Comparison of ENCODE assay signal across 13 cellular contexts in genomic region chr17:42775534-42776098, GRCh38. TPM values are rescaled to one million over a fixed set of nuclear protein-coding genes. Genes with fewer than 3 reads are reported as not detected.
DNase-seq lines count a peak whose midpoint lies in the region; TF ChIP-seq lines count a peak whose summit lies in the region.
"Had no signal": no experiment of that assay in that cellular context is flagged by ENCODE, and none has a peak within 500 bp of the region (broad histone marks: within the 10 kb centered on the region; RNA-seq: fewer than 3 reads in every experiment).

No MANE protein-coding gene starts in this region.

- H3K4me3 Mint-ChIP-seq in activated naive CD4-positive, alpha-beta T cell treated with anti-CD3 and anti-CD28 coated beads, Interleukin-2, amount 10 ng/mL, durations not matched to agents 7 days and 5 days: no peak overlapping the region

- H3K4me3 ChIP-seq in fibroblast of the aortic adventitia (ENCODE audit: low read depth, low read length): no peak overlapping the region
- H3K4me3 ChIP-seq: body of pancreas, thyroid gland had no signal

- H3K4me1 Mint-ChIP-seq in activated naive CD4-positive, alpha-beta T cell treated with anti-CD3 and anti-CD28 coated beads, Interleukin-2, amount 10 ng/mL, durations not matched to agents 7 days and 5 days: peaks cover 43% of the 10 kb centered on the region

- peaks cover 51% of the 10 kb centered on the region for H3K36me3 Mint-ChIP-seq in activated naive CD4-positive, alpha-beta T cell treated with anti-CD3 and anti-CD28 coated beads, Interleukin-2, amount 10 ng/mL, durations not matched to agents 7 days and 5 days

- H3K27ac Mint-ChIP-seq in activated naive CD4-positive, alpha-beta T cell treated with anti-CD3 and anti-CD28 coated beads, Interleukin-2, amount 10 ng/mL, durations not matched to agents 7 days and 5 days: no peak overlapping the region

- TF ChIP-seq CTCF in GM20000 (IDR thresholded peaks at IDR 0.05; ENCODE audit: extremely low read depth, missing control alignments) (no peak), fibroblast of the aortic adventitia (IDR thresholded peaks at IDR 0.05; ENCODE audit: insufficient read depth, low read length) (no peak)

- in situ Hi-C loops in ACHN (cut with HindIII; ENCODE audit: low pct_ligation_motif_present, low pct_unique_long_range_greater_than_20kb, low sequenced_read_pairs): no loop called here
- in situ Hi-C loops in SK-MEL-5 (cut with HindIII; ENCODE audit: low pct_unique_long_range_greater_than_20kb, low sequenced_read_pairs): no loop called here

- no peaks in the 10 kb centered on the region for H3K9me3 Mint-ChIP-seq in activated naive CD4-positive, alpha-beta T cell treated with anti-CD3 and anti-CD28 coated beads, Interleukin-2, amount 10 ng/mL, durations not matched to agents 7 days and 5 days

- DNase-seq in ACHN (peak; percentile 42), GM20000 (ENCODE audit: low spot score) (peak; percentile 49), SK-MEL-5 (ENCODE audit: low read depth, low spot score) (peak; percentile 35), fibroblast of the aortic adventitia (ENCODE audit: low read depth) (peak; percentile 37), pons (ENCODE audit: low spot score) (no peak)
- DNase-seq in stimulated activated CD8-positive, alpha-beta memory T cell treated with anti-CD3 and anti-CD28 coated beads, Interleukin-4, amount 100 ng/mL, for 48 hours: no peak
- DNase-seq in activated naive CD4-positive, alpha-beta T cell treated with anti-CD3 and anti-CD28 coated beads, Interleukin-2, amount 50 U/mL, for 16 hours: no peak
- no peak for DNase-seq in activated naive CD4-positive, alpha-beta T cell treated with anti-CD3 and anti-CD28 coated beads, Interleukin-2, amount 10 ng/mL, durations not matched to agents 7 days and 5 days
- DNase-seq: body of pancreas, NCI-H2171, thyroid gland had no signal

- H3K27me3 Mint-ChIP-seq in activated naive CD4-positive, alpha-beta T cell treated with anti-CD3 and anti-CD28 coated beads, Interleukin-2, amount 10 ng/mL, durations not matched to agents 7 days and 5 days: peaks cover 16% of the 10 kb centered on the region

- CTCF ChIA-PET in activated naive CD4-positive, alpha-beta T cell treated with anti-CD3 and anti-CD28 coated beads, Interleukin-2, amount 10 ng/mL, durations not matched to agents 7 days and 5 days (lab: Charles Lee): no interaction called here

RNA-seq across cellular contexts. Expression of gene VPS25, which starts 2.4 kb away (rescaled TPM):
- total RNA-seq in SK-MEL-5 (2014; rRNA removed; shearing (Covaris generic)): 125 and 127 TPM in 2 replicates
- 111 and 124 TPM in 2 replicates for polyA plus RNA-seq in SK-MEL-5 (2015; cell fraction: cytosol; rRNA removed)
- polyA plus RNA-seq in SK-MEL-5 (2015; cell fraction: nucleus; rRNA removed): 111 and 122 TPM in 2 replicates
- 4.2 and 57.2 TPM in 2 replicates for total RNA-seq in fibroblast of the aortic adventitia (ENCODE audit: low replicate concordance)

RNA-seq across cellular contexts. Expression of gene WNK4, which starts 4.8 kb away (rescaled TPM):
- 0.21 and 0.53 TPM in 2 replicates for total RNA-seq in SK-MEL-5 (2014; rRNA removed; shearing (Covaris generic))
- polyA plus RNA-seq in SK-MEL-5 (2015; cell fraction: cytosol; rRNA removed): 1.9 and 4.3 TPM in 2 replicates
- 3.8 and 5.8 TPM in 2 replicates for polyA plus RNA-seq in SK-MEL-5 (2015; cell fraction: nucleus; rRNA removed)
- 0.45 and 3.5 TPM in 2 replicates for total RNA-seq in fibroblast of the aortic adventitia (ENCODE audit: low replicate concordance)

RNA-seq across cellular contexts. Expression of gene RAMP2, which starts 14.6 kb away (rescaled TPM):
- total RNA-seq in SK-MEL-5 (2014; rRNA removed; shearing (Covaris generic)): not detected in 2 replicates
- polyA plus RNA-seq in SK-MEL-5 (2015; cell fraction: cytosol; rRNA removed): 0.23 TPM in 1 of 2 replicates, not detected in the other
- not detected in 2 replicates for polyA plus RNA-seq in SK-MEL-5 (2015; cell fraction: nucleus; rRNA removed)
- 0.27 and 4.8 TPM in 2 replicates for total RNA-seq in fibroblast of the aortic adventitia (ENCODE audit: low replicate concordance)
- total RNA-seq: activated CD8-positive, alpha-beta memory T cell treated with anti-CD3 and anti-CD28 coated beads for 36 hours had no signal
- polyA plus RNA-seq: keratinocyte had no signal

RNA-seq across cellular contexts. Expression of gene COA3, which starts 22.9 kb away (rescaled TPM):
- total RNA-seq in SK-MEL-5 (2014; rRNA removed; shearing (Covaris generic)): 123 and 145 TPM in 2 replicates
- 79.9 and 98.0 TPM in 2 replicates for polyA plus RNA-seq in SK-MEL-5 (2015; cell fraction: cytosol; rRNA removed)
- polyA plus RNA-seq in SK-MEL-5 (2015; cell fraction: nucleus; rRNA removed): 10.7 and 17.0 TPM in 2 replicates
- total RNA-seq in fibroblast of the aortic adventitia (ENCODE audit: low replicate concordance): 40.8 and 67.5 TPM in 2 replicates

RNA-seq across cellular contexts. Expression of gene CNTD1, which starts 23.0 kb away (rescaled TPM):
- total RNA-seq in SK-MEL-5 (2014; rRNA removed; shearing (Covaris generic)): 0.05 and 0.37 TPM in 2 replicates
- not detected in 2 replicates for polyA plus RNA-seq in SK-MEL-5 (2015; cell fraction: cytosol; rRNA removed)
- polyA plus RNA-seq in SK-MEL-5 (2015; cell fraction: nucleus; rRNA removed): not detected in 2 replicates
- total RNA-seq in fibroblast of the aortic adventitia (ENCODE audit: low replicate concordance): 0.54 TPM in 1 of 2 replicates, not detected in the other
- total RNA-seq: activated CD8-positive, alpha-beta memory T cell treated with anti-CD3 and anti-CD28 coated beads for 36 hours; body of pancreas had no signal
- polyA plus RNA-seq: keratinocyte had no signal

Comparison
In these comparisons a context has a peak if more than half of its experiments do, and no peak if none do; other contexts are left out.
1. DNase-seq: peak in ACHN (single experiment), GM20000 (single experiment), SK-MEL-5 (single experiment) and fibroblast of the aortic adventitia (single experiment); none in stimulated activated CD8-positive, alpha-beta memory T cell treated with anti-CD3 and anti-CD28 coated beads, Interleukin-4, amount 100 ng/mL, for 48 hours (single experiment), activated naive CD4-positive, alpha-beta T cell treated with anti-CD3 and anti-CD28 coated beads, Interleukin-2, amount 50 U/mL, for 16 hours (single experiment), pons (single experiment) and activated naive CD4-positive, alpha-beta T cell treated with anti-CD3 and anti-CD28 coated beads, Interleukin-2, amount 10 ng/mL, durations not matched to agents 7 days and 5 days (single experiment).